ENCODE assay signal across 37 cellular contexts in genomic region chr7:12590559-12590958, GRCh38. TPM values are rescaled to one million over a fixed set of nuclear protein-coding genes. Genes with fewer than 3 reads are reported as not detected.
"Had no signal": no experiment of that assay in that cellular context is flagged by ENCODE, and none has a peak within 500 bp of the region (broad histone marks: within the 10 kb centered on the region; RNA-seq: fewer than 3 reads in every experiment).

No MANE protein-coding gene starts in this region.

- H3K4me3 ChIP-seq: MG63 had no signal

- H3K36me3 ChIP-seq: MG63 had no signal

- H3K27me3 ChIP-seq: MG63 had no signal

- DNase-seq: Karpas-422, Kasumi-1, MG63, MM.1S, NCI-H1048, NCI-H1092, NCI-H1092 treated with DMSO at 0.1 percent for 48 hours, NCI-H1105, NCI-H1105 treated with DMSO at 0.1 percent for 48 hours, NCI-H1417, NCI-H1417 treated with DMSO at 0.1 percent for 48 hours, NCI-H1436, NCI-H1436 treated with DMSO at 0.1 percent for 48 hours, NCI-H146, NCI-H1694, NCI-H1694 treated with DMSO at 0.1 percent for 48 hours, NCI-H187, NCI-H187 treated with DMSO at 0.1 percent for 48 hours, NCI-H1930, NCI-H2029, NCI-H2029 treated with DMSO at 0.1 percent for 48 hours, NCI-H2081, NCI-H2081 treated with DMSO at 0.1 percent for 48 hours, NCI-H2107, NCI-H2171, NCI-H2171 treated with DMSO at 0.1 percent for 48 hours, NCI-H2227 treated with DMSO at 0.1 percent for 48 hours, NCI-H226, NCI-H345, NCI-H446, NCI-H446 treated with DMSO at 0.1 percent for 48 hours, NCI-H510A, NCI-H510A treated with DMSO at 0.1 percent for 48 hours, NCI-H524, NCI-H524 treated with DMSO at 0.1 percent for 48 hours had no signal

- H3K9me3 ChIP-seq: MG63 had no signal

RNA-seq across cellular contexts. Expression of gene SCIN, which starts 20.0 kb away (rescaled TPM):
- total RNA-seq: MCF 10A, NCI-H460 had no signal
